ENCODE assay signal across 14 cellular contexts in the genomic region with DNA sequence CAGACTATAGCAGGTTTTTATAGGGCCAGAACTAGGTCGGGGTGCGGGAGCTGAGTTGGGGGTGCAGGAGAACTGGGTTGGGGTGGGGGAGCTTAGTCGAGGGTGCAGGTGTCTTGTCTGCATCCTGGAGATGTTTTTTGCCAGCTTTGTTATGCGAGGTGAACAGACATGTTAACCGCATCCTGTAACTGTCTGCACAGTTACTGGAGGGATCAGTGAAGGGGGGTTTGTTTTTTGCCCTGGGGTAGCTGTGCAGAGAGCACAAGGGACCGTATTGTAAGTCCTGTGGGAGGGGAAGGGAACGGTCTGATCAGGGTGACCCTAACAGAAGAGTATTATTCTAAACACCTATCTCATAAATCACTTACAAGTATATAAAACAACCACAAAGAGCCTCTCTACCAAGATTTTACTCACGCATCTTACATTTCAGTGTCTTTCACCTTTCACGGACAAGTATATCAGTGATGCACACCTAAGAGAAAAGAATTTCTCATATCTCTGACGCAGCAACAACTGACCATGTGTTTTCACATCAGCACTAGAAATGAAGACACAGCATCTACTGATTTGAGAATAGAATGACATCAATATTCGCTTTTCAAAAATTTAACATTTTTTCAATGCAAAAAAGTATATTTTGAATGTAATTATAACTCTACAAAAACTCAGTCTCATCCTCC. TPM values are rescaled to one million over a fixed set of nuclear protein-coding genes. Genes with fewer than 3 reads are reported as not detected.
DNase-seq lines count a peak whose midpoint lies in the region; ATAC-seq, FAIRE-seq and TF ChIP-seq lines count a peak whose summit lies in the region.
"Had no signal": no experiment of that assay in that cellular context is flagged by ENCODE, and none has a peak within 500 bp of the region (broad histone marks: within the 10 kb centered on the region; RNA-seq: fewer than 3 reads in every experiment).

No MANE protein-coding gene starts in this region.

- H3K4me2 ChIP-seq in DND-41 (ENCODE audit: insufficient read depth, low read length) (no peak overlapping the region), H1 (ENCODE audit: insufficient read depth in 1 of 2, low read depth in 2 of 2, low read length in 2 of 2) (no peak overlapping the region)
- H3K4me2 ChIP-seq: A549, KMS-11 had no signal

- H3K4me1 ChIP-seq in DND-41 (ENCODE audit: insufficient read depth, low read length) = peaks cover 17% of the 10 kb centered on the region
- no peaks in the 10 kb centered on the region for H3K4me1 ChIP-seq in H1 (replicated peaks in 1 of 4; ENCODE audit: control insufficient read depth in 3 of 4, insufficient read depth in 4 of 4, low read length in 3 of 4)
- peaks cover under 1% of the 10 kb centered on the region for H3K4me1 ChIP-seq in A673 (ENCODE audit: insufficient read depth, low read length, poor library complexity, severe bottlenecking)
- H3K4me1 ChIP-seq: A549 had no signal

- BruUV-seq in A673 (replicated peaks; lab: Mats Ljungman, UMichigan) = no TSS peak

- H3K23ac ChIP-seq in H1 (ENCODE audit: insufficient read length) = no peak overlapping the region

- TF ChIP-seq CTCF in DND-41 (IDR thresholded peaks at IDR 0.05; ENCODE audit: borderline replicate concordance, extremely low read depth, low read length, poor library complexity, severe bottlenecking) = no peak
- no peak for TF ChIP-seq CTCF in H1 (IDR thresholded peaks at IDR 0.05; ENCODE audit: control extremely low read depth in 1 of 3, insufficient read depth in 1 of 3, low read depth in 1 of 3, low read length in 3 of 3)
- TF ChIP-seq CTCF in neural crest cell (conservative IDR thresholded peaks at IDR 0.05) = no peak
- no peak for TF ChIP-seq CTCF in A673 (conservative IDR thresholded peaks at IDR 0.05; ENCODE audit: low read depth, low read length)

- H3K27me3 ChIP-seq in DND-41 (ENCODE audit: insufficient read depth, low read length, poor library complexity) (no peaks in the 10 kb centered on the region), H1 (replicated peaks in 1 of 4; ENCODE audit: control insufficient read depth in 3 of 4, extremely low read depth in 1 of 4, insufficient read depth in 3 of 4, low read length in 3 of 4) (no peaks in the 10 kb centered on the region), A673 (replicated peaks; ENCODE audit: insufficient read depth, low read depth, low read length, poor library complexity) (no peaks in the 10 kb centered on the region)

- H3K27ac Mint-ChIP-seq in neural crest cell (ENCODE audit: unreplicated experiment) = no peak overlapping the region

- POLR2A ChIA-PET in HEK293T (lab: Yijun Ruan, JAX) (interaction anchor here (1.5 kb wide), 1 partner anchor 21 kb away, joined by 4 read pairs; the partner anchor contains the start of gene ZNF195), H1 (lab: Charles Lee; ENCODE audit: partially characterized antibody) (interaction anchor here (1.1 to 5.7 kb wide), 4 partner anchors 12 to 23 kb away, joined by 3 to 29 read pairs (median 7); partner anchors contain the start of gene ZNF195), A673 (lab: Charles Lee; ENCODE audit: low non-redundant PET) (no interaction called here)

- no peak overlapping the region for H2BK12ac ChIP-seq in H1 (ENCODE audit: low read depth, low read length)

- H3K23me2 ChIP-seq in H1 (ENCODE audit: low read depth, low read length) = peaks cover 9% of the 10 kb centered on the region; the same call in 1 of the 2 replicates

- H3K56ac ChIP-seq in H1 (replicated peaks; ENCODE audit: insufficient read length, low read depth, low read length) = no peak overlapping the region

- no peak for FAIRE-seq in H1 (lab: Jason Lieb, UNC)
- FAIRE-seq: A549, H54 had no signal

- H3K36me3 ChIP-seq in DND-41 (ENCODE audit: insufficient read depth, low read length) (peaks cover 66% of the 10 kb centered on the region), H1 (ENCODE audit: control insufficient read depth in 2 of 4, insufficient read depth in 4 of 4, low read length in 3 of 4) (peaks cover 29 to 65% (median 47%) of the 10 kb centered on the region in 4 experiments), A673 (ENCODE audit: insufficient read depth, low read length, poor library complexity, severe bottlenecking) (peaks cover 52% of the 10 kb centered on the region)

- H3K4me3 ChIP-seq in DND-41 (ENCODE audit: low read depth in 1 of 2, low read length in 2 of 2) = no peak overlapping the region
- H3K4me3 ChIP-seq in H1 (ENCODE audit: extremely low read depth in 1 of 4, insufficient read depth in 2 of 4, low read depth in 3 of 4, low read length in 4 of 4) = peak overlapping the region in 1 of 4 experiments; percentile 36; a peak in 1 of 8 replicates
- H3K4me3 ChIP-seq in A673 (ENCODE audit: low read depth, low read length, poor library complexity, severe bottlenecking) = no peak overlapping the region
- H3K4me3 ChIP-seq: A549 had no signal

- peak overlapping the region; percentile 55 for H3K4me3 Mint-ChIP-seq in neural crest cell
- H3K4me3 Mint-ChIP-seq: CD4-positive, CD25-positive, alpha-beta regulatory T cell had no signal

- H4K8ac ChIP-seq in H1 (ENCODE audit: extremely low read depth, insufficient read depth, low read length) = no peak overlapping the region

- H3K4ac ChIP-seq in H1 (replicated peaks; ENCODE audit: insufficient read length, low read depth, low read length) = no peak overlapping the region

- H3K27ac ChIP-seq in DND-41 (ENCODE audit: low read length) = peak overlapping the region; percentile 27; the same call in 1 of the 2 replicates
- no peak overlapping the region for H3K27ac ChIP-seq in H1 (ENCODE audit: low read depth, low read length)
- H3K27ac ChIP-seq in A673 (ENCODE audit: low read depth, low read length, poor library complexity, severe bottlenecking) = no peak overlapping the region
- H3K27ac ChIP-seq: A549, KMS-11 had no signal

- CTCF ChIA-PET in HEK293T (lab: Yijun Ruan, JAX) (no interaction called here), H1 (lab: Charles Lee; ENCODE audit: partially characterized antibody) (interaction anchor here (0.8 kb wide), 1 partner anchor 18 kb away, joined by 3 read pairs; no protein-coding TSS in a partner anchor), A673 (lab: Charles Lee) (no interaction called here)

- H3K79me2 ChIP-seq in DND-41 (ENCODE audit: insufficient read depth, low read length) (peaks cover 2% of the 10 kb centered on the region; the same call in 1 of the 2 replicates), H1 (ENCODE audit: control insufficient read depth in 1 of 2, insufficient read depth in 2 of 2, low read length in 2 of 2) (peaks cover 0 to 6% of the 10 kb centered on the region in 2 experiments; a peak in 2 of 4 replicates)

- no peak; a peak in 1 of 3 replicates for TF ChIP-seq POLR2A in H1 (IDR thresholded peaks at IDR 0.05; ENCODE audit: control extremely low read depth in 1 of 2, low read depth in 2 of 2, low read length in 2 of 2)

- intact Hi-C loops in A673 (cut with micrococcal nuclease; ENCODE audit: unreplicated experiment) = no loop called here

- peak; percentile 42 for DNase-seq in DND-41
- DNase-seq in HEK293T (ENCODE audit: extremely low spot score) = no peak
- DNase-seq in H1 (ENCODE audit: low read depth in 1 of 2, low spot score in 2 of 2) = no peak
- no peak for DNase-seq in neural crest cell (ENCODE audit: low read depth, low spot score)
- DNase-seq in midbrain (lab: John Stamatoyannopoulos, UW) = no peak
- DNase-seq in A673 (ENCODE audit: low spot score) = no peak
- DNase-seq in NCI-H2107 (lab: John Stamatoyannopoulos, UW) = no peak
- DNase-seq: CD4-positive, CD25-positive, alpha-beta regulatory T cell; DMS53; IMR-90 had no signal

- no peak overlapping the region for H2BK120ac ChIP-seq in H1 (replicated peaks; ENCODE audit: low read depth, low read length)

- H2BK5ac ChIP-seq in H1 (ENCODE audit: low read depth, low read length) = no peak overlapping the region

- H2BK15ac ChIP-seq in H1 (ENCODE audit: low read length) = no peak overlapping the region

- H4K91ac ChIP-seq in H1 (replicated peaks; ENCODE audit: insufficient read length, low read length) = no peak overlapping the region

- no peak overlapping the region for H2AK5ac ChIP-seq in H1 (ENCODE audit: low read depth, low read length)

- H3K9me3 Mint-ChIP-seq in neural crest cell = peaks cover 45% of the 10 kb centered on the region

- H3K4me1 Mint-ChIP-seq in neural crest cell = no peaks in the 10 kb centered on the region

- peaks cover 70% of the 10 kb centered on the region for H3K36me3 Mint-ChIP-seq in neural crest cell (ENCODE audit: low read depth)

- H3K18ac ChIP-seq in H1 (ENCODE audit: extremely low read depth, low read length) = no peak overlapping the region

- H3K9me3 ChIP-seq in DND-41 (ENCODE audit: insufficient read depth, low read length, severe bottlenecking) (peaks cover 63% of the 10 kb centered on the region), H1 (ENCODE audit: insufficient read depth in 2 of 2, low read depth in 1 of 2, low read length in 1 of 2) (peaks cover 58 to 66% of the 10 kb centered on the region in 2 experiments), A673 (ENCODE audit: low read depth, low read length, poor library complexity, severe bottlenecking) (peaks cover 69% of the 10 kb centered on the region)

- no peak for TF ChIP-seq RAD21 in H1 (IDR thresholded peaks at IDR 0.05 in 1 of 2, conservative IDR thresholded peaks at IDR 0.05 in 1 of 2; ENCODE audit: low read depth in 2 of 2, low read length in 2 of 2)

- no peak for TF ChIP-seq EP300 in H1 (IDR thresholded peaks at IDR 0.05; ENCODE audit: borderline replicate concordance in 1 of 2, low read depth in 2 of 2, low read length in 2 of 2)

- H3K14ac ChIP-seq in H1 (ENCODE audit: insufficient read length) = no peak overlapping the region

- H3K9ac ChIP-seq in DND-41 (ENCODE audit: low read depth, low read length) (no peak overlapping the region), H1 (replicated peaks in 1 of 4; ENCODE audit: extremely low read depth in 1 of 4, low read depth in 3 of 4, low read length in 3 of 4) (no peak overlapping the region)
- H3K9ac ChIP-seq: KMS-11 had no signal

- H2BK20ac ChIP-seq in H1 (ENCODE audit: low read length) = no peak overlapping the region

- H4K20me1 ChIP-seq in DND-41 (ENCODE audit: insufficient read depth, low read length) (no peaks in the 10 kb centered on the region), H1 (replicated peaks in 1 of 2; ENCODE audit: control insufficient read depth in 1 of 2, insufficient read depth in 2 of 2, low read length in 2 of 2) (no peaks in the 10 kb centered on the region)

- no peak overlapping the region for H2AFZ ChIP-seq in DND-41 (ENCODE audit: low read depth, low read length)
- H2AFZ ChIP-seq in H1 (ENCODE audit: low read length) = no peak overlapping the region

- H4K5ac ChIP-seq in H1 (ENCODE audit: insufficient read length, low read depth, low read length) = no peak overlapping the region

- H3K79me1 ChIP-seq in H1 (ENCODE audit: low read depth, low read length) = no peaks in the 10 kb centered on the region

- peak; percentile 54 for ATAC-seq in DND-41 (ENCODE audit: insufficient read depth, low read depth)
- ATAC-seq: A549, HCT116 had no signal

- 83% methylated on average over 11 of the region's 11 CpGs; no CpG with 5 or more reads in 1 of the 2 experiments for WGBS in H1 (ENCODE audit: extremely low coverage in 1 of 2, insufficient coverage in 1 of 2, insufficient read length in 1 of 2, insufficient replicate concordance in 2 of 2, low coverage in 1 of 2, low lambda C conversion rate in 2 of 2, missing lambda C conversion rate in 1 of 2), 2 experiments

- H3K27me3 Mint-ChIP-seq in neural crest cell (ENCODE audit: low read depth) = peaks cover 12% of the 10 kb centered on the region
- H3K27me3 Mint-ChIP-seq: CD4-positive, CD25-positive, alpha-beta regulatory T cell had no signal

RNA-seq across cellular contexts. Expression of gene ZNF195, which starts 20.8 kb away (rescaled TPM):
- total RNA-seq in H1 (2021; fragmentation: NEBNext Ultra II Directional; extraction: Animal tissue kit (Norgen Biotek cat#: 25700)) = 80.5 and 88.6 TPM in 2 replicates
- polyA plus RNA-seq in H1 (2011; rRNA removed) = 23.4 and 23.9 TPM in 2 replicates
- 36.6 TPM for polyA plus RNA-seq in H1 (2011; cell fraction: cytosol; rRNA removed)
- polyA plus RNA-seq in H1 (2011; cell fraction: nucleus; rRNA removed) = 53.3 TPM
- polyA plus RNA-seq in H1 (2012, experiment 1 of 2) = 50.4 to 66.5 TPM (median 58.0 TPM) in 4 replicates
- polyA plus RNA-seq in H1 (2012, experiment 2 of 2) = 3.1 TPM
- polyA plus RNA-seq in H1 (2013, experiment 1 of 2) = 73.9 TPM
- polyA plus RNA-seq in H1 (2013, experiment 2 of 2) = 70.1 TPM
- 98.3 and 120 TPM in 2 replicates for polyA minus RNA-seq in H1 (2011; rRNA and poly(A)+ RNA removed)
- polyA minus RNA-seq in H1 (2011; cell fraction: cytosol; rRNA and poly(A)+ RNA removed) = 69.8 TPM
- 194 TPM for polyA minus RNA-seq in H1 (2011; cell fraction: nucleus; rRNA and poly(A)+ RNA removed)
- 70.4 and 71.7 TPM in 2 replicates for total RNA-seq in neural crest cell
- 44.3 and 49.2 TPM in 2 replicates for total RNA-seq in A673 (2021)
